In genomic region chr13:113408562-113408961, GRCh38 we compare ENCODE assay signal across 18 cellular contexts. TPM values are rescaled to one million over a fixed set of nuclear protein-coding genes. Genes with fewer than 3 reads are reported as not detected.
"Had no signal": no experiment of that assay in that cellular context is flagged by ENCODE, and none has a peak within 500 bp of the region (broad histone marks: within the 10 kb centered on the region; RNA-seq: fewer than 3 reads in every experiment).

No MANE protein-coding gene starts in this region.

- H3K27me3 ChIP-seq: SJSA1 had no signal

- H3K9me3 ChIP-seq: SJSA1, thoracic aorta had no signal

- H3K27ac Mint-ChIP-seq: activated naive CD8-positive, alpha-beta T cell treated with anti-CD3 and anti-CD28 coated beads, Interleukin-2, amount 10 ng/mL, durations not matched to agents 7 days and 5 days; activated T-cell treated with anti-CD3 and anti-CD28 coated beads, Interleukin-2, amount 50 U/mL, for 72 hours; immature natural killer cell had no signal

- ATAC-seq: activated T-cell treated with anti-CD3 and anti-CD28 coated beads, Interleukin-2, amount 50 U/mL, for 72 hours; left colon; right cardiac atrium had no signal

- H3K36me3 Mint-ChIP-seq: activated naive CD8-positive, alpha-beta T cell treated with anti-CD3 and anti-CD28 coated beads, Interleukin-2, amount 10 ng/mL, durations not matched to agents 7 days and 5 days; brain; immature natural killer cell had no signal

- H3K9me3 Mint-ChIP-seq: central memory CD8-positive, alpha-beta T cell had no signal

- DNase-seq: activated B cell treated with CpG ODN at 0.5 μM for 24 hours; activated CD4-positive, alpha-beta T cell treated with anti-CD3 and anti-CD28 coated beads for 48 hours; activated CD8-positive, alpha-beta memory T cell treated with anti-CD3 and anti-CD28 coated beads, Interleukin-2, amount 50 U/mL, for 48 hours; activated gamma-delta T cell; activated naive CD8-positive, alpha-beta T cell treated with anti-CD3 and anti-CD28 coated beads, Interleukin-2, amount 10 ng/mL, durations not matched to agents 7 days and 5 days; activated T-cell treated with anti-CD3 and anti-CD28 coated beads, Interleukin-2, amount 50 U/mL, for 72 hours; effector CD8-positive, alpha-beta T cell; foreskin fibroblast; immature natural killer cell; midbrain; stimulated activated CD4-positive, alpha-beta T cell treated with anti-CD3 and anti-CD28 coated beads, Interleukin-1b, Interleukin-23, amount 100 ng/mL, for 48 hours; T-helper 2 cell had no signal

- H3K4me3 Mint-ChIP-seq: activated naive CD8-positive, alpha-beta T cell treated with anti-CD3 and anti-CD28 coated beads, Interleukin-2, amount 10 ng/mL, durations not matched to agents 7 days and 5 days; activated T-cell treated with anti-CD3 and anti-CD28 coated beads, Interleukin-2, amount 50 U/mL, for 72 hours; brain; central memory CD8-positive, alpha-beta T cell; immature natural killer cell had no signal

- H3K27me3 Mint-ChIP-seq: activated B cell treated with CpG ODN at 0.5 μM for 24 hours; central memory CD8-positive, alpha-beta T cell had no signal

- H3K4me1 Mint-ChIP-seq: activated naive CD8-positive, alpha-beta T cell treated with anti-CD3 and anti-CD28 coated beads, Interleukin-2, amount 10 ng/mL, durations not matched to agents 7 days and 5 days; central memory CD8-positive, alpha-beta T cell; immature natural killer cell had no signal

- H3K27ac ChIP-seq: thoracic aorta had no signal

- H3K4me3 ChIP-seq: SJSA1, thoracic aorta had no signal

RNA-seq across cellular contexts. Expression of gene GRTP1, which starts 44.6 kb away (rescaled TPM):
- total RNA-seq: activated B cell treated with CpG ODN at 0.5 μM for 24 hours; activated naive CD8-positive, alpha-beta T cell treated with anti-CD3 and anti-CD28 coated beads, Interleukin-2, amount 10 ng/mL, durations not matched to agents 7 days and 5 days had no signal
